In genomic region chr10:25080880-25081581, GRCh38 we compare ENCODE assay signal across 8 cellular contexts.
DNase-seq lines count a peak whose midpoint lies in the region; TF ChIP-seq lines count a peak whose summit lies in the region.

No MANE protein-coding gene starts in this region.

- no peak overlapping the region for H3K27ac ChIP-seq in HEK293 (ENCODE audit: extremely low read depth, low read depth, low read length)
- no peak overlapping the region for H3K27ac ChIP-seq in SJSA1

- H3K4me3 ChIP-seq in GM06990 (replicated peaks; ENCODE audit: low read depth, low read length) (no peak overlapping the region), HEK293 (ENCODE audit: low read depth, low read length) (no peak overlapping the region), SJSA1 (no peak overlapping the region)

- intact Hi-C loops in posterior cingulate gyrus (cut with DNase I), result loop anchor here (2.0 to 10.0 kb wide), 4 partner anchors 54 to 466 kb away; partner anchors contain the start of gene ARHGAP21

- H3K9me3 ChIP-seq in HEK293 (ENCODE audit: control insufficient read depth, insufficient read depth, low read depth, low read length), result no peaks in the 10 kb centered on the region
- H3K9me3 ChIP-seq in SJSA1 (replicated peaks), result no peaks in the 10 kb centered on the region

- H3K4me1 ChIP-seq in HEK293 (ENCODE audit: control insufficient read depth, insufficient read depth, low read length), result no peaks in the 10 kb centered on the region
- peaks cover 11% of the 10 kb centered on the region; the same call in 1 of the 2 replicates for H3K4me1 ChIP-seq in SJSA1 (replicated peaks)

- H3K27me3 ChIP-seq in GM06990 (replicated peaks; ENCODE audit: control insufficient read depth, insufficient read depth, low read length) (no peaks in the 10 kb centered on the region), SJSA1 (replicated peaks) (no peaks in the 10 kb centered on the region)

- DNase-seq in GM06990 (ENCODE audit: extremely low read depth, insufficient read length) (peak; percentile 26), NAMALWA (ENCODE audit: low spot score) (peak; percentile 61), SJSA1 (ENCODE audit: low read depth in 1 of 2, low spot score in 2 of 2) (peak; percentile 72 to 77), glomerular visceral epithelial cell (ENCODE audit: extremely low spot score) (peak; percentile 78), posterior cingulate gyrus (peak; percentile 66 to 97 (median 86)), ureter (ENCODE audit: low spot score) (peak; percentile 86)
- DNase-seq in activated naive CD4-positive, alpha-beta T cell treated with Interleukin-2 at 50 U/mL for 16 hours, result peak; percentile 64

- CTCF ChIA-PET in HEK293 (lab: Yijun Ruan, JAX), result interaction anchor here (0.5 to 4.2 kb wide), 57 partner anchors 9 to 1052 kb away, joined by 3 to 27 read pairs (median 4); partner anchors contain the start of genes ENKUR and THNSL1

- POLR2A ChIA-PET in HEK293 (lab: Yijun Ruan, JAX), result interaction anchor here (1.0 kb wide), 1 partner anchor 356 kb away, joined by 3 read pairs; no protein-coding TSS in a partner anchor

- TF ChIP-seq CTCF in GM06990 (IDR thresholded peaks at IDR 0.05; ENCODE audit: insufficient read depth, low read length, poor library complexity, severe bottlenecking) (peak; percentile 88), HEK293 (tag by site-specific recombination; IDR thresholded peaks at IDR 0.05) (peak; percentile 70; the same call in 1 of the 2 replicates)

- no peaks in the 10 kb centered on the region for H3K36me3 ChIP-seq in GM06990 (ENCODE audit: control insufficient read depth, insufficient read depth, low read length)
- H3K36me3 ChIP-seq in HEK293 (ENCODE audit: control insufficient read depth in 2 of 2, insufficient read depth in 1 of 2, low read length in 2 of 2), result no peaks in the 10 kb centered on the region
- H3K36me3 ChIP-seq in SJSA1, result no peaks in the 10 kb centered on the region

TF ChIP-seq in HEK293, 187 proteins besides CTCF, POLR2A, EP300 and RAD21 (continues in another document):
- TF ChIP-seq ZSCAN30 (tag by site-specific recombination; IDR thresholded peaks at IDR 0.05) (peak; percentile 90), RBAK (tag by site-specific recombination; IDR thresholded peaks at IDR 0.05) (no peak), REST (tag by site-specific recombination; IDR thresholded peaks at IDR 0.05) (peak; percentile 64; the same call in 1 of the 2 replicates), ZNF426 (tag by site-specific recombination; IDR thresholded peaks at IDR 0.05) (no peak), ZNF664 (tag by site-specific recombination; IDR thresholded peaks at IDR 0.05) (no peak), ZNF660 (tag by site-specific recombination; IDR thresholded peaks at IDR 0.05) (peak; percentile 71; the same call in 1 of the 2 replicates), ZNF629 (tag by site-specific recombination; IDR thresholded peaks at IDR 0.05) (peak; percentile 19; the same call in 1 of the 2 replicates), ZNF19 (tag by site-specific recombination; IDR thresholded peaks at IDR 0.05; ENCODE audit: low read depth) (no peak), IKZF3 (tag by site-specific recombination; IDR thresholded peaks at IDR 0.05) (0 out of 2 replicates have a peak, but pooled peaks have one; percentile 47), ELK4 (IDR thresholded peaks at IDR 0.05; ENCODE audit: borderline replicate concordance, low read depth, low read length) (no peak), ZFP37 (tag by site-specific recombination; IDR thresholded peaks at IDR 0.05) (0 out of 2 replicates have a peak, but pooled peaks have one; percentile 53), HOXC10 (CRISPR knock-in tag; IDR thresholded peaks at IDR 0.05) (no peak), TCF7L2 (IDR thresholded peaks at IDR 0.05; ENCODE audit: borderline replicate concordance, low read depth, low read length) (peak; percentile 50; the same call in 1 of the 2 replicates), ZNF184 (tag by site-specific recombination; IDR thresholded peaks at IDR 0.05) (0 out of 2 replicates have a peak, but pooled peaks have one; percentile 26), ZNF529 (tag by site-specific recombination; IDR thresholded peaks at IDR 0.05; ENCODE audit: insufficient replicate concordance) (no peak), ZNF544 (tag by site-specific recombination; IDR thresholded peaks at IDR 0.05) (no peak), ZNF366 (tag by site-specific recombination; conservative IDR thresholded peaks at IDR 0.05) (peak; percentile 58; the same call in 1 of the 2 replicates), ZNF623 (tag by site-specific recombination; IDR thresholded peaks at IDR 0.05) (no peak), ZIC2 (tag by site-specific recombination; IDR thresholded peaks at IDR 0.05) (no peak), ZBTB21 (tag by site-specific recombination; IDR thresholded peaks at IDR 0.05) (0 out of 2 replicates have a peak, but pooled peaks have one; percentile 26), PRDM10 (tag by site-specific recombination; IDR thresholded peaks at IDR 0.05) (no peak), ZNF211 (tag by site-specific recombination; IDR thresholded peaks at IDR 0.05; ENCODE audit: low read depth) (no peak), ZNF654 (tag by site-specific recombination; IDR thresholded peaks at IDR 0.05; ENCODE audit: low read depth) (peak; percentile 97)

Comparison
In these comparisons a context has a peak if more than half of its experiments do, and no peak if none do; other contexts are left out.
1. DNase-seq: peak in every context shown above with its lines; median percentile 86 in ureter; 86 in posterior cingulate gyrus; 78 in glomerular visceral epithelial cell; 74 in SJSA1; 64 in activated naive CD4-positive, alpha-beta T cell treated with Interleukin-2 at 50 U/mL for 16 hours; 61 in NAMALWA; 26 in GM06990.